ENCODE assay signal across 1 cellular context in the genomic region with DNA sequence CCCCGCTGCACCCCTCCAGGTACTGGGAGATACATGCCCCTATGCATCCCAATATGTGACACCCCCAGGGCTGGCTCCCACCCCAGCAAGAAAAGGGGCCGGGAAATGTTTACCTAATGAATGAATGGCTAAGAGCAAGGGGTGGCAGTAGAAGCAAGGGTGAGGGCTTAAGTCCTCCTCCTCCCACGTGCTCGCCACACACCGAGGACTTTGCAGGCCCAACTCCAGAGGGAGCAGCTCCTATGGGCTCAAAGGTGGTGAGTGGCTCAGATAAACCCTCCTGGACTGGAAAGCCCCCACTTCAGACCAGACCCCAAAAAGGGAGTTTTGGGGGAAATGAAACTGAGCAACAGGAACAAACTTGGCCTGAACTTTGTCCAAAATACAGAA.
TF ChIP-seq lines count a peak whose summit lies in the region.

No MANE protein-coding gene starts in this region.

TF ChIP-seq in HepG2, 621 proteins besides CTCF, POLR2A, EP300 and RAD21 (continued from another document):
- TF ChIP-seq, protein P1, sequence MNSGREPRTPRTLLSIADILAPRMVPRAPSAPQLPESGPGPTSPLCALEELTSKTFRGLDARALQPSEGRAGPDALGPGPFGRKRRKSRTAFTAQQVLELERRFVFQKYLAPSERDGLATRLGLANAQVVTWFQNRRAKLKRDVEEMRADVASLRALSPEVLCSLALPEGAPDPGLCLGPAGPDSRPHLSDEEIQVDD (CRISPR knock-in tag; IDR thresholded peaks at IDR 0.05; ENCODE audit: borderline replicate concordance): no peak
- TF ChIP-seq ARNTL (CRISPR knock-in tag; IDR thresholded peaks at IDR 0.05) (peak; percentile 49; the same call in 1 of the 2 replicates), ZNF256 (CRISPR knock-in tag; conservative IDR thresholded peaks at IDR 0.05) (no peak), ZNF460 (CRISPR knock-in tag; IDR thresholded peaks at IDR 0.05; ENCODE audit: borderline replicate concordance) (no peak), ZBTB42 (CRISPR knock-in tag; IDR thresholded peaks at IDR 0.05) (no peak), BORCS8-MEF2B (CRISPR knock-in tag; IDR thresholded peaks at IDR 0.05) (peak; percentile 62; the same call in 1 of the 2 replicates), ZNF879 (CRISPR knock-in tag; IDR thresholded peaks at IDR 0.05) (no peak), KDM4B (CRISPR knock-in tag; IDR thresholded peaks at IDR 0.05) (no peak), YY1 (IDR thresholded peaks at IDR 0.05; ENCODE audit: insufficient read depth, insufficient replicate concordance, low read depth, low read length) (no peak)
- TF ChIP-seq, protein P2, sequence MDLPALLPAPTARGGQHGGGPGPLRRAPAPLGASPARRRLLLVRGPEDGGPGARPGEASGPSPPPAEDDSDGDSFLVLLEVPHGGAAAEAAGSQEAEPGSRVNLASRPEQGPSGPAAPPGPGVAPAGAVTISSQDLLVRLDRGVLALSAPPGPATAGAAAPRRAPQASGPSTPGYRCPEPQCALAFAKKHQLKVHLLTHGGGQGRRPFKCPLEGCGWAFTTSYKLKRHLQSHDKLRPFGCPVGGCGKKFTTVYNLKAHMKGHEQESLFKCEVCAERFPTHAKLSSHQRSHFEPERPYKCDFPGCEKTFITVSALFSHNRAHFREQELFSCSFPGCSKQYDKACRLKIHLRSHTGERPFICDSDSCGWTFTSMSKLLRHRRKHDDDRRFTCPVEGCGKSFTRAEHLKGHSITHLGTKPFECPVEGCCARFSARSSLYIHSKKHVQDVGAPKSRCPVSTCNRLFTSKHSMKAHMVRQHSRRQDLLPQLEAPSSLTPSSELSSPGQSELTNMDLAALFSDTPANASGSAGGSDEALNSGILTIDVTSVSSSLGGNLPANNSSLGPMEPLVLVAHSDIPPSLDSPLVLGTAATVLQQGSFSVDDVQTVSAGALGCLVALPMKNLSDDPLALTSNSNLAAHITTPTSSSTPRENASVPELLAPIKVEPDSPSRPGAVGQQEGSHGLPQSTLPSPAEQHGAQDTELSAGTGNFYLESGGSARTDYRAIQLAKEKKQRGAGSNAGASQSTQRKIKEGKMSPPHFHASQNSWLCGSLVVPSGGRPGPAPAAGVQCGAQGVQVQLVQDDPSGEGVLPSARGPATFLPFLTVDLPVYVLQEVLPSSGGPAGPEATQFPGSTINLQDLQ (CRISPR knock-in tag; IDR thresholded peaks at IDR 0.05): no peak
- TF ChIP-seq, protein P3, sequence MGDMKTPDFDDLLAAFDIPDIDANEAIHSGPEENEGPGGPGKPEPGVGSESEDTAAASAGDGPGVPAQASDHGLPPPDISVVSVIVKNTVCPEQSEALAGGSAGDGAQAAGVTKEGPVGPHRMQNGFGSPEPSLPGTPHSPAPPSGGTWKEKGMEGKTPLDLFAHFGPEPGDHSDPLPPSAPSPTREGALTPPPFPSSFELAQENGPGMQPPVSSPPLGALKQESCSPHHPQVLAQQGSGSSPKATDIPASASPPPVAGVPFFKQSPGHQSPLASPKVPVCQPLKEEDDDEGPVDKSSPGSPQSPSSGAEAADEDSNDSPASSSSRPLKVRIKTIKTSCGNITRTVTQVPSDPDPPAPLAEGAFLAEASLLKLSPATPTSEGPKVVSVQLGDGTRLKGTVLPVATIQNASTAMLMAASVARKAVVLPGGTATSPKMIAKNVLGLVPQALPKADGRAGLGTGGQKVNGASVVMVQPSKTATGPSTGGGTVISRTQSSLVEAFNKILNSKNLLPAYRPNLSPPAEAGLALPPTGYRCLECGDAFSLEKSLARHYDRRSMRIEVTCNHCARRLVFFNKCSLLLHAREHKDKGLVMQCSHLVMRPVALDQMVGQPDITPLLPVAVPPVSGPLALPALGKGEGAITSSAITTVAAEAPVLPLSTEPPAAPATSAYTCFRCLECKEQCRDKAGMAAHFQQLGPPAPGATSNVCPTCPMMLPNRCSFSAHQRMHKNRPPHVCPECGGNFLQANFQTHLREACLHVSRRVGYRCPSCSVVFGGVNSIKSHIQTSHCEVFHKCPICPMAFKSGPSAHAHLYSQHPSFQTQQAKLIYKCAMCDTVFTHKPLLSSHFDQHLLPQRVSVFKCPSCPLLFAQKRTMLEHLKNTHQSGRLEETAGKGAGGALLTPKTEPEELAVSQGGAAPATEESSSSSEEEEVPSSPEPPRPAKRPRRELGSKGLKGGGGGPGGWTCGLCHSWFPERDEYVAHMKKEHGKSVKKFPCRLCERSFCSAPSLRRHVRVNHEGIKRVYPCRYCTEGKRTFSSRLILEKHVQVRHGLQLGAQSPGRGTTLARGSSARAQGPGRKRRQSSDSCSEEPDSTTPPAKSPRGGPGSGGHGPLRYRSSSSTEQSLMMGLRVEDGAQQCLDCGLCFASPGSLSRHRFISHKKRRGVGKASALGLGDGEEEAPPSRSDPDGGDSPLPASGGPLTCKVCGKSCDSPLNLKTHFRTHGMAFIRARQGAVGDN (CRISPR knock-in tag; IDR thresholded peaks at IDR 0.05): peak; percentile 83
